ENCODE assay signal across 17 cellular contexts in genomic region chr2:226012116-226012515, GRCh38.
"Had no signal": no experiment of that assay in that cellular context is flagged by ENCODE, and none has a peak within 500 bp of the region (broad histone marks: within the 10 kb centered on the region; RNA-seq: fewer than 3 reads in every experiment).

No MANE protein-coding gene starts in this region.

- ATAC-seq: activated CD8-positive, alpha-beta T cell treated with anti-CD3 and anti-CD28 coated beads, Interleukin-2, amount 10 ng/mL, durations not matched to agents 7 days and 5 days had no signal

- H3K36me3 ChIP-seq: breast epithelium, WERI-Rb-1 had no signal

- H3K27me3 ChIP-seq: breast epithelium had no signal

- H3K9me3 ChIP-seq: breast epithelium had no signal

- DNase-seq: activated CD4-positive, alpha-beta T cell treated with anti-CD3 and anti-CD28 coated beads for 4 hours; activated CD8-positive, alpha-beta memory T cell treated with anti-CD3 and anti-CD28 coated beads, Interleukin-2, amount 50 U/mL, for 48 hours; activated CD8-positive, alpha-beta T cell treated with anti-CD3 and anti-CD28 coated beads, Interleukin-2, amount 10 ng/mL, durations not matched to agents 7 days and 5 days; activated T-cell treated with anti-CD3 and anti-CD28 coated beads, Interleukin-2, amount 50 U/mL, for 1 hour; caudate nucleus; IMR-90; Kasumi-1; KBM-7; NCI-H1417; NCI-H1694 treated with DMSO at 0.1 percent for 48 hours; NCI-H2029 treated with DMSO at 0.1 percent for 48 hours; NCI-H446; NCI-H524; SIG-M5; T-helper 1 cell; WERI-Rb-1 had no signal

- H3K4me3 ChIP-seq: breast epithelium had no signal

- H3K4me1 ChIP-seq: breast epithelium had no signal
